ENCODE assay signal across 8 cellular contexts in genomic region chr2:241844066-241844728, GRCh38. TPM values are rescaled to one million over a fixed set of nuclear protein-coding genes. Genes with fewer than 3 reads are reported as not detected.
DNase-seq lines count a peak whose midpoint lies in the region; ATAC-seq and TF ChIP-seq lines count a peak whose summit lies in the region.

No MANE protein-coding gene starts in this region.

- H3K36me3 ChIP-seq in OCI-LY1 (ENCODE audit: insufficient read depth, low read length), result no peaks in the 10 kb centered on the region
- H3K36me3 ChIP-seq in upper lobe of left lung, result no peaks in the 10 kb centered on the region

- ATAC-seq in upper lobe of left lung (ENCODE audit: low FRiP score in 2 of 2), result peak; percentile 73 to 97

- no peak overlapping the region for H3K9ac ChIP-seq in OCI-LY1 (ENCODE audit: low read length)

- peak; percentile 31 for DNase-seq in HFFc6
- DNase-seq in activated effector memory CD4-positive, alpha-beta T cell treated with Interleukin-2 at 50 U/mL for 16 hours, result peak; percentile 59
- DNase-seq in glomerular visceral epithelial cell (ENCODE audit: extremely low spot score), result peak; percentile 17
- DNase-seq in posterior cingulate gyrus, result peak in 6 of 10 donors; percentile 44 to 93 (median 70)
- peak; percentile 45 to 96 for DNase-seq in upper lobe of left lung
- DNase-seq in NCI-H1048 (lab: John Stamatoyannopoulos, UW), result no peak

- no peaks in the 10 kb centered on the region for H3F3A ChIP-seq in OCI-LY1 (ENCODE audit: insufficient read depth, low read length)

- peak in 2 of 4 donors; percentile 22 to 46 for TF ChIP-seq POLR2A in upper lobe of left lung (IDR thresholded peaks at IDR 0.05)

- 0 out of 2 replicates have a peak overlapping the region, but pooled peaks have one; percentile 17 for H3K4me2 ChIP-seq in OCI-LY1 (ENCODE audit: low read length)

- H3K27me3 Mint-ChIP-seq in HFFc6 (ENCODE audit: insufficient read depth), result peaks cover 25% of the 10 kb centered on the region

- no peaks in the 10 kb centered on the region for H3K79me2 ChIP-seq in OCI-LY1 (ENCODE audit: insufficient read depth, low read length)

- peaks cover 4% of the 10 kb centered on the region; the same call in 1 of the 2 replicates for H3K27me3 ChIP-seq in OCI-LY1 (ENCODE audit: insufficient read depth, low read length)
- H3K27me3 ChIP-seq in upper lobe of left lung, result peaks cover 0 to 5% (median 0%) of the 10 kb centered on the region in 4 donors

- H4K20me1 ChIP-seq in OCI-LY1 (ENCODE audit: insufficient read depth, low read length), result no peaks in the 10 kb centered on the region

- peak overlapping the region; percentile 73 for H3K4me3 Mint-ChIP-seq in HFFc6

- no peak for TF ChIP-seq EP300 in upper lobe of left lung (IDR thresholded peaks at IDR 0.05)

- no peaks in the 10 kb centered on the region for H3K9me2 ChIP-seq in OCI-LY1 (ENCODE audit: low read depth, low read length)

- H3K9me3 ChIP-seq in OCI-LY1 (ENCODE audit: low read length) (no peaks in the 10 kb centered on the region), upper lobe of left lung (no peaks in the 10 kb centered on the region)

- TF ChIP-seq CTCF in GM12875 (IDR thresholded peaks at IDR 0.05; ENCODE audit: borderline replicate concordance, insufficient read depth, low read depth, low read length) (peak; percentile 25; the same call in 1 of the 2 replicates), HFFc6 (IDR thresholded peaks at IDR 0.05) (no peak), OCI-LY1 (IDR thresholded peaks at IDR 0.05; ENCODE audit: low read length) (no peak), upper lobe of left lung (IDR thresholded peaks at IDR 0.05) (peak in 5 of 6 experiments; percentile 17 to 57 (median 34))

- H3K4me1 ChIP-seq in OCI-LY1 (ENCODE audit: insufficient read depth, low read length, severe bottlenecking) (no peaks in the 10 kb centered on the region), upper lobe of left lung (peaks cover 10 to 26% (median 16%) of the 10 kb centered on the region in 4 donors)

- H3K27ac ChIP-seq in OCI-LY1 (ENCODE audit: low read depth, low read length, poor library complexity, severe bottlenecking) (no peak overlapping the region), upper lobe of left lung (peak overlapping the region in 2 of 4 donors; percentile 26 to 71)

- intact Hi-C loops in posterior cingulate gyrus (cut with DNase I), result no loop called here

- 10 to 14% methylated on average over 30 to 41 of the region's 65 CpGs for WGBS in upper lobe of left lung, 2 donors

- H3K27ac Mint-ChIP-seq in HFFc6, result no peak overlapping the region

- no peaks in the 10 kb centered on the region for H3K9me3 Mint-ChIP-seq in HFFc6

- H2AFZ ChIP-seq in OCI-LY1 (ENCODE audit: low read length), result no peak overlapping the region

- peak overlapping the region; percentile 41 for H3K4me3 ChIP-seq in GM12875 (ENCODE audit: low read depth, low read length)
- no peak overlapping the region for H3K4me3 ChIP-seq in OCI-LY1 (ENCODE audit: low read depth, low read length, poor library complexity, severe bottlenecking)
- H3K4me3 ChIP-seq in upper lobe of left lung, result peak overlapping the region in 3 of 4 donors; percentile 37 to 51 (median 46)

- H3K36me3 Mint-ChIP-seq in HFFc6 (ENCODE audit: low read depth), result no peaks in the 10 kb centered on the region

- H3K4me1 Mint-ChIP-seq in HFFc6 (ENCODE audit: low read depth), result no peaks in the 10 kb centered on the region

RNA-seq across cellular contexts. Expression of gene PDCD1, which starts 14.5 kb away (rescaled TPM):
- not detected for total RNA-seq in HFFc6 (2021; fragmentation: NEBNext Ultra II Directional; extraction: Animal tissue kit (Norgen Biotek cat#: 25700))
- total RNA-seq in upper lobe of left lung, result 1 to 10 TPM in 2 of 6 donors, under 1 TPM in 3, not detected in 1; 0.49 to 4.2 (median 0.91) TPM

RNA-seq across cellular contexts. Expression of gene RTP5, which starts 25.3 kb away (rescaled TPM):
- not detected for total RNA-seq in HFFc6 (2021; fragmentation: NEBNext Ultra II Directional; extraction: Animal tissue kit (Norgen Biotek cat#: 25700))
- 1 to 10 TPM in 2 of 6 donors, under 1 TPM in 3, not detected in 1; 0.14 to 2.1 (median 0.69) TPM for total RNA-seq in upper lobe of left lung

RNA-seq across cellular contexts. Expression of gene NEU4, which starts 35.2 kb away (rescaled TPM):
- under 1 TPM in 1 of 6 experiments, not detected in 5; 0.08 TPM for total RNA-seq in HFFc6 (2021; fragmentation: NEBNext Ultra II Directional; extraction: Animal tissue kit (Norgen Biotek cat#: 25700))
- 1 to 10 TPM in 1 of 6 donors, not detected in 5; 2.9 TPM for total RNA-seq in upper lobe of left lung

Comparison
In these comparisons a context has a peak if more than half of its experiments do, and no peak if none do; other contexts are left out.
1. CTCF ChIP-seq: peak in GM12875 (single experiment) and upper lobe of left lung (5 of 6); none in HFFc6 (single experiment) and OCI-LY1 (single experiment).